ENCODE assay signal across 9 cellular contexts in the genomic region with DNA sequence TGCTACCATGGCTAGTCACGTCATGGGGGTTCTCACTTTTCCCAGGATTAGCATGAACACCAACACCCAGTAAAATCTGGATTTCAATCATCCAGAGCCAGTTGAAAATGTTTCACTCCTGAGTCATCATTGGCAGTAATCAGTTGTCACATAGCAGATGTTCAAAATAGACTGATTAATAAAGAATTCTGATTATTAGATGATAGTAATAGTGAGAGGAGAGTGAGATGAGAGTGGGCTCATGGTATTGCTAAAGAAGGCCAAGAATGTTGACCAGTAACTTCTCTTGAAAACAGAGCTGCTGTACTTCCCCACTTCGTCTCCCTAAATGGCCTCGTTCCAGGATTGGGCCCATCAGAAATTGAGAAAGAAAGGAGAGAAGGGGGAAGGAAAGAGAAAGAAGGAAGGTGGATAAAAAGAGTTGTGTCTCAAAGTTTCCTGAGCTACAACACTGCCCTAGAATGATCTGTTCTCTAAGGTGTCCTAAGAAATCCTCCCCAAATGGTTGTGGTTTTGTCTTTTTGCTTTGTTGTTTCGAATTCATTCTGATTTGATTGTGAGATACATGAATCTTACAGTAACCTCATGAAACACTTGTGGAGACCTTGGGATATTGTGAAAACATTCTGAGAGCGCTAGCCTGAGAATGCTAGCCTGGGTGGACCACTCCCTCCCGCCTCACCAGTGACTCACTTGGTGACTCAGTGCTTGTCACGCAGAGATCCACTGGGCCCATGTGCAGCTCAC.
DNase-seq lines count a peak whose midpoint lies in the region; ATAC-seq, FAIRE-seq and TF ChIP-seq lines count a peak whose summit lies in the region.
"Had no signal": no experiment of that assay in that cellular context is flagged by ENCODE, and none has a peak within 500 bp of the region (broad histone marks: within the 10 kb centered on the region; RNA-seq: fewer than 3 reads in every experiment).

No MANE protein-coding gene starts in this region.

- TF ChIP-seq CTCF in A549 (IDR thresholded peaks at IDR 0.05) (no peak), esophagus squamous epithelium (IDR thresholded peaks at IDR 0.05) (no peak)

- TF ChIP-seq EP300 in A549 (IDR thresholded peaks at IDR 0.05): peak; percentile 67 to 73; a peak in 3 of 5 replicates

- peaks cover 21% of the 10 kb centered on the region for H3K4me1 ChIP-seq in A549
- H3K4me1 ChIP-seq in HUES48 (ENCODE audit: control insufficient read depth, insufficient read depth, low read length): no peaks in the 10 kb centered on the region
- peaks cover 13 to 21% (median 16%) of the 10 kb centered on the region in 3 donors for H3K4me1 ChIP-seq in esophagus squamous epithelium

- TF ChIP-seq POLR2A in A549 (IDR thresholded peaks at IDR 0.05; ENCODE audit: low read length) (no peak), esophagus squamous epithelium (IDR thresholded peaks at IDR 0.05) (no peak)

- H3K27me3 ChIP-seq in HUES48 (ENCODE audit: control insufficient read depth, insufficient read depth, low read length) (no peaks in the 10 kb centered on the region), esophagus squamous epithelium (no peaks in the 10 kb centered on the region)
- H3K27me3 ChIP-seq: BLaER1 treated with 17β-estradiol and CSF1 and Interleukin-3, amounts not matched to agents 10 nM and 100 nM had no signal

- H3K4me3 ChIP-seq in A549 (0 out of 3 replicates have a peak overlapping the region, but pooled peaks have one; percentile 11), HUES48 (ENCODE audit: low read depth, low read length) (no peak overlapping the region), esophagus squamous epithelium (no peak overlapping the region), skin epidermis (no peak overlapping the region)
- H3K4me3 ChIP-seq: BLaER1 treated with 17β-estradiol and CSF1 and Interleukin-3, amounts not matched to agents 10 nM and 100 nM had no signal

- peak; percentile 99 to 100 for ATAC-seq in A549

- CTCF ChIA-PET in A549 (lab: Yijun Ruan, JAX): interaction anchor here (0.9 kb wide), 1 partner anchor 14 kb away, joined by 3 read pairs; no protein-coding TSS in a partner anchor

- TF ChIP-seq RAD21 in A549 (conservative IDR thresholded peaks at IDR 0.05 in 1 of 2, IDR thresholded peaks at IDR 0.05 in 1 of 2): peak in 1 of 2 experiments; percentile 31; a peak in 3 of 5 replicates

- H3K4me2 ChIP-seq in A549: peak overlapping the region; percentile 76

- H3K36me3 ChIP-seq in HUES48 (ENCODE audit: control insufficient read depth, insufficient read depth, low read length) (no peaks in the 10 kb centered on the region), esophagus squamous epithelium (no peaks in the 10 kb centered on the region)
- H3K36me3 ChIP-seq: BLaER1 treated with 17β-estradiol and CSF1 and Interleukin-3, amounts not matched to agents 10 nM and 100 nM had no signal

- WGBS in A549 (ENCODE audit: missing lambda C conversion rate): 2% methylated on average over 7 of the region's 7 CpGs
- WGBS in esophagus squamous epithelium, 2 donors: 12 to 25% methylated on average over 7 of the region's 7 CpGs

- H3K9ac ChIP-seq in HUES48 (ENCODE audit: low read depth, low read length): no peak overlapping the region

- H3K27ac ChIP-seq in A549 (peak overlapping the region; percentile 94 to 98), HUES48 (ENCODE audit: low read depth, low read length) (peak overlapping the region; percentile 16), esophagus squamous epithelium (peak overlapping the region; percentile 78 to 87 (median 84)), skin epidermis (peak overlapping the region in 20 of 21 experiments; percentile 23 to 91 (median 73))

- intact Hi-C loops in esophagus squamous epithelium (cut with DNase I): no loop called here

- FAIRE-seq in A549 (lab: Jason Lieb, UNC): peak; percentile 36

- peak; percentile 68 to 94 for DNase-seq in A549 (ENCODE audit: low read depth in 1 of 2, low spot score in 1 of 2)
- DNase-seq in activated CD8-positive, alpha-beta memory T cell treated with anti-CD3 and anti-CD28 coated beads for 24 hours: peak; percentile 83
- no peak for DNase-seq in esophagus squamous epithelium (lab: John Stamatoyannopoulos, UW)
- DNase-seq in NCI-H1048 (lab: John Stamatoyannopoulos, UW): no peak
- DNase-seq in NCI-H1105 treated with DMSO at 0.1 percent for 48 hours (lab: John Stamatoyannopoulos, UW): no peak
- DNase-seq in NCI-H2171 (lab: John Stamatoyannopoulos, UW): no peak

- POLR2A ChIA-PET in A549 (lab: Yijun Ruan, JAX): interaction anchor here (0.6 kb wide), 1 partner anchor 502 kb away, joined by 4 read pairs; no protein-coding TSS in a partner anchor

- H3K9me3 ChIP-seq in A549 (no peaks in the 10 kb centered on the region; the same call in 2 of the 3 replicates), HUES48 (ENCODE audit: control insufficient read depth, insufficient read depth, low read length) (no peaks in the 10 kb centered on the region), esophagus squamous epithelium (no peaks in the 10 kb centered on the region)

TF ChIP-seq in A549, 52 proteins besides CTCF, POLR2A, EP300 and RAD21 (continues in another document):
- TF ChIP-seq EHMT2 (IDR thresholded peaks at IDR 0.05; ENCODE audit: low read depth) (no peak), JUN (IDR thresholded peaks at IDR 0.05) (peak; percentile 27 to 85; a peak in 4 of 5 replicates), RFX5 (IDR thresholded peaks at IDR 0.05) (no peak), HEYL (CRISPR knock-in tag; IDR thresholded peaks at IDR 0.05) (no peak), ZFP36 (IDR thresholded peaks at IDR 0.05; ENCODE audit: borderline replicate concordance, partially characterized antibody) (no peak), REST (IDR thresholded peaks at IDR 0.05) (no peak), NFE2L2 (conservative IDR thresholded peaks at IDR 0.05; ENCODE audit: low read length) (no peak; the same call in 1 of the 2 replicates), FOSL2 (IDR thresholded peaks at IDR 0.05) (peak; percentile 96), FOSL2 (CRISPR knock-in tag; IDR thresholded peaks at IDR 0.05) (peak; percentile 98), ESRRA (IDR thresholded peaks at IDR 0.05; ENCODE audit: borderline replicate concordance, low read length) (no peak), CHD2 (IDR thresholded peaks at IDR 0.05; ENCODE audit: low read length, partially characterized antibody) (no peak), TP53 (CRISPR knock-in tag; IDR thresholded peaks at IDR 0.05) (no peak), PHF8 (IDR thresholded peaks at IDR 0.05; ENCODE audit: borderline replicate concordance, low read depth) (no peak), SREBF2 (IDR thresholded peaks at IDR 0.05) (no peak), SMC3 (IDR thresholded peaks at IDR 0.05) (peak; percentile 44; the same call in 2 of the 3 replicates), JUNB (IDR thresholded peaks at IDR 0.05) (peak; percentile 91)
- TF ChIP-seq, protein P1, sequence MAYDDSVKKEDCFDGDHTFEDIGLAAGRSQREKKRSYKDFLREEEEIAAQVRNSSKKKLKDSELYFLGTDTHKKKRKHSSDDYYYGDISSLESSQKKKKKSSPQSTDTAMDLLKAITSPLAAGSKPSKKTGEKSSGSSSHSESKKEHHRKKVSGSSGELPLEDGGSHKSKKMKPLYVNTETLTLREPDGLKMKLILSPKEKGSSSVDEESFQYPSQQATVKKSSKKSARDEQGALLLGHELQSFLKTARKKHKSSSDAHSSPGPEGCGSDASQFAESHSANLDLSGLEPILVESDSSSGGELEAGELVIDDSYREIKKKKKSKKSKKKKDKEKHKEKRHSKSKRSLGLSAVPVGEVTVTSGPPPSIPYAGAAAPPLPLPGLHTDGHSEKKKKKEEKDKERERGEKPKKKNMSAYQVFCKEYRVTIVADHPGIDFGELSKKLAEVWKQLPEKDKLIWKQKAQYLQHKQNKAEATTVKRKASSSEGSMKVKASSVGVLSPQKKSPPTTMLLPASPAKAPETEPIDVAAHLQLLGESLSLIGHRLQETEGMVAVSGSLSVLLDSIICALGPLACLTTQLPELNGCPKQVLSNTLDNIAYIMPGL (CRISPR knock-in tag; IDR thresholded peaks at IDR 0.05; ENCODE audit: borderline replicate concordance): no peak
- TF ChIP-seq, protein P2, sequence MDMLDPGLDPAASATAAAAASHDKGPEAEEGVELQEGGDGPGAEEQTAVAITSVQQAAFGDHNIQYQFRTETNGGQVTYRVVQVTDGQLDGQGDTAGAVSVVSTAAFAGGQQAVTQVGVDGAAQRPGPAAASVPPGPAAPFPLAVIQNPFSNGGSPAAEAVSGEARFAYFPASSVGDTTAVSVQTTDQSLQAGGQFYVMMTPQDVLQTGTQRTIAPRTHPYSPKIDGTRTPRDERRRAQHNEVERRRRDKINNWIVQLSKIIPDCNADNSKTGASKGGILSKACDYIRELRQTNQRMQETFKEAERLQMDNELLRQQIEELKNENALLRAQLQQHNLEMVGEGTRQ (IDR thresholded peaks at IDR 0.05): no peak
- TF ChIP-seq, protein P3, sequence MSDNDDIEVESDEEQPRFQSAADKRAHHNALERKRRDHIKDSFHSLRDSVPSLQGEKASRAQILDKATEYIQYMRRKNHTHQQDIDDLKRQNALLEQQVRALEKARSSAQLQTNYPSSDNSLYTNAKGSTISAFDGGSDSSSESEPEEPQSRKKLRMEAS (IDR thresholded peaks at IDR 0.05): peak; percentile 92

Comparison
In these comparisons a context has a peak if more than half of its experiments do, and no peak if none do; other contexts are left out.
1. DNase-seq: peak in A549 (2 of 2) and activated CD8-positive, alpha-beta memory T cell treated with anti-CD3 and anti-CD28 coated beads for 24 hours (single experiment); none in esophagus squamous epithelium (single experiment), NCI-H1048 (single experiment), NCI-H1105 treated with DMSO at 0.1 percent for 48 hours (single experiment) and NCI-H2171 (single experiment).
2. H3K27ac ChIP-seq: peak in every context shown above with its lines; median percentile 96 in A549; 84 in esophagus squamous epithelium; 73 in skin epidermis; 16 in HUES48.